In the genomic region with DNA sequence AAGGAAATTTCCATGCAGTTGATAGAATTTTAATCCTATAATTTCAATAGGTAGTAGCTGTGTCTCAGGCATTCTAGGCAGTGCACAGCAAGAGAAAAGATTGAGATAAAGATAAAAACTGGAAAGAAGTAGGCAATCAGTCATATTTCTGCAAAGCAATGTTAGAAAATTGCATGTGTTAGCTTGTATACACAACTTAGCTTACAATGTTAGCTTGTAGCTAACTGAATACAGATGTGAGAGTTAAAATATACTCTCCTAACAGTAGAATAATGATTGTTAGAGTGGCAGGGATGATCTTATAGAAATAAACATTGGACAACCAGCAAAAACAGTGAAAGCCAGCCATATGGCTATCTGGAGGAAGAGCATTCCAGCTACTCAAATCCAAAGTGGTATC, we compare ENCODE assay signal across 20 cellular contexts. TPM values are rescaled to one million over a fixed set of nuclear protein-coding genes. Genes with fewer than 3 reads are reported as not detected.
A peak's percentile ranks its signal among the peaks of the same experiment; 100 is the strongest.
DNase-seq lines count a peak whose midpoint lies in the region; ATAC-seq and TF ChIP-seq lines count a peak whose summit lies in the region.
"Had no signal": no experiment of that assay in that cellular context is flagged by ENCODE, and none has a peak within 500 bp of the region (broad histone marks: within the 10 kb centered on the region; RNA-seq: fewer than 3 reads in every experiment).

No MANE protein-coding gene starts in this region.

- H3K9me3 ChIP-seq in CD4-positive, alpha-beta memory T cell (ENCODE audit: control insufficient read depth in 1 of 2, low read length in 2 of 2) = no peaks in the 10 kb centered on the region

- TF ChIP-seq CTCF in HL-60 (IDR thresholded peaks at IDR 0.05; ENCODE audit: insufficient read depth, low read length) (no peak), brain microvascular endothelial cell (IDR thresholded peaks at IDR 0.05; ENCODE audit: low read depth, low read length, missing control alignments) (no peak)

- peak overlapping the region; percentile 19 to 82 (median 72) for H3K4me3 Mint-ChIP-seq in CD4-positive, alpha-beta memory T cell
- H3K4me3 Mint-ChIP-seq in activated CD8-positive, alpha-beta T cell treated with anti-CD3 and anti-CD28 coated beads, Interleukin-2, amount 10 ng/mL, durations not matched to agents 7 days and 5 days = no peak overlapping the region
- H3K4me3 Mint-ChIP-seq in memory B cell = no peak overlapping the region
- H3K4me3 Mint-ChIP-seq: GM23338, WTC11 had no signal

- intact Hi-C loops in CD4-positive, alpha-beta memory T cell (cut with micrococcal nuclease) = no loop called here

- H3K36me3 ChIP-seq in CD4-positive, alpha-beta memory T cell (ENCODE audit: insufficient read depth, low read length) = peaks cover 16% of the 10 kb centered on the region
- H3K36me3 ChIP-seq in brain microvascular endothelial cell (replicated peaks) = no peaks in the 10 kb centered on the region

- peaks cover 74 to 93% (median 83%) of the 10 kb centered on the region in 4 donors for H3K4me1 Mint-ChIP-seq in CD4-positive, alpha-beta memory T cell
- peaks cover 82% of the 10 kb centered on the region for H3K4me1 Mint-ChIP-seq in activated CD8-positive, alpha-beta T cell treated with anti-CD3 and anti-CD28 coated beads, Interleukin-2, amount 10 ng/mL, durations not matched to agents 7 days and 5 days (ENCODE audit: low read depth)
- H3K4me1 Mint-ChIP-seq in memory B cell = peaks cover 60% of the 10 kb centered on the region

- H3K27me3 ChIP-seq in CD4-positive, alpha-beta memory T cell (ENCODE audit: insufficient read depth, low read length) = no peaks in the 10 kb centered on the region
- H3K27me3 ChIP-seq in HL-60 (ENCODE audit: insufficient read depth, poor library complexity, severe bottlenecking) (no peaks in the 10 kb centered on the region), brain microvascular endothelial cell (replicated peaks) (no peaks in the 10 kb centered on the region)
- H3K27me3 ChIP-seq: BLaER1 treated with 17β-estradiol and CSF1 and Interleukin-3, amounts not matched to agents 10 nM and 100 nM had no signal

- POLR2A ChIA-PET in CD4-positive, alpha-beta memory T cell (lab: Charles Lee; ENCODE audit: partially characterized antibody) = interaction anchor here (0.6 to 22.8 kb wide), 15 partner anchors 9 to 145 kb away, joined by 3 to 449 read pairs (median 4); a partner anchor contains a TSS
- POLR2A ChIA-PET in activated CD8-positive, alpha-beta T cell treated with anti-CD3 and anti-CD28 coated beads, Interleukin-2, amount 10 ng/mL, durations not matched to agents 7 days and 5 days (lab: Charles Lee) = interaction anchor here (0.7 to 4.5 kb wide), 6 partner anchors 9 to 509 kb away, joined by 3 to 27 read pairs (median 4); no protein-coding TSS in a partner anchor

- no peak for ATAC-seq in activated CD8-positive, alpha-beta T cell treated with anti-CD3 and anti-CD28 coated beads, Interleukin-2, amount 10 ng/mL, durations not matched to agents 7 days and 5 days
- ATAC-seq in memory B cell (ENCODE audit: low read depth) = no peak
- ATAC-seq: GM23338, WTC11 had no signal

- peak overlapping the region; percentile 96 to 99 (median 97) for H3K27ac Mint-ChIP-seq in CD4-positive, alpha-beta memory T cell
- H3K27ac Mint-ChIP-seq in activated CD8-positive, alpha-beta T cell treated with anti-CD3 and anti-CD28 coated beads, Interleukin-2, amount 10 ng/mL, durations not matched to agents 7 days and 5 days = peak overlapping the region; percentile 80
- H3K27ac Mint-ChIP-seq in memory B cell = peak overlapping the region; percentile 72
- H3K27ac Mint-ChIP-seq: WTC11 had no signal

- CTCF ChIA-PET in CD4-positive, alpha-beta memory T cell (lab: Charles Lee; ENCODE audit: partially characterized antibody) = interaction anchor here (1.0 to 3.4 kb wide), 10 partner anchors 8 to 57 kb away, joined by 3 to 17 read pairs (median 6); no protein-coding TSS in a partner anchor
- CTCF ChIA-PET in activated CD8-positive, alpha-beta T cell treated with anti-CD3 and anti-CD28 coated beads, Interleukin-2, amount 10 ng/mL, durations not matched to agents 7 days and 5 days (lab: Charles Lee) = interaction anchor here (0.7 to 2.4 kb wide), 12 partner anchors 12 to 465 kb away, joined by 3 to 8 read pairs (median 4); no protein-coding TSS in a partner anchor

- peaks cover 50 to 66% of the 10 kb centered on the region in 2 donors for H3K36me3 Mint-ChIP-seq in CD4-positive, alpha-beta memory T cell
- H3K36me3 Mint-ChIP-seq in activated CD8-positive, alpha-beta T cell treated with anti-CD3 and anti-CD28 coated beads, Interleukin-2, amount 10 ng/mL, durations not matched to agents 7 days and 5 days (ENCODE audit: low read depth) = peaks cover 81% of the 10 kb centered on the region
- H3K36me3 Mint-ChIP-seq in memory B cell = peaks cover 33% of the 10 kb centered on the region
- H3K36me3 Mint-ChIP-seq: WTC11 had no signal

- in situ Hi-C loops in brain microvascular endothelial cell (cut with HindIII; ENCODE audit: low pct_ligation_motif_present, low sequenced_read_pairs) = no loop called here

- H3K27me3 Mint-ChIP-seq in CD4-positive, alpha-beta memory T cell = no peaks in the 10 kb centered on the region
- H3K27me3 Mint-ChIP-seq in activated CD8-positive, alpha-beta T cell treated with anti-CD3 and anti-CD28 coated beads, Interleukin-2, amount 10 ng/mL, durations not matched to agents 7 days and 5 days (ENCODE audit: low read depth) = no peaks in the 10 kb centered on the region
- no peaks in the 10 kb centered on the region for H3K27me3 Mint-ChIP-seq in memory B cell

- H3K9me3 Mint-ChIP-seq in CD4-positive, alpha-beta memory T cell = no peaks in the 10 kb centered on the region
- H3K9me3 Mint-ChIP-seq in activated CD8-positive, alpha-beta T cell treated with anti-CD3 and anti-CD28 coated beads, Interleukin-2, amount 10 ng/mL, durations not matched to agents 7 days and 5 days (ENCODE audit: insufficient read depth) = no peaks in the 10 kb centered on the region
- H3K9me3 Mint-ChIP-seq in memory B cell = peaks cover 1% of the 10 kb centered on the region
- H3K9me3 Mint-ChIP-seq: GM23338, WTC11 had no signal

- H3K4me3 ChIP-seq in CD4-positive, alpha-beta memory T cell (ENCODE audit: low read length in 2 of 2) = peak overlapping the region in 1 of 2 donors; percentile 11
- H3K4me3 ChIP-seq in HL-60 (replicated peaks; ENCODE audit: insufficient read depth, low read length) (no peak overlapping the region), brain microvascular endothelial cell (ENCODE audit: low read depth, low read length) (no peak overlapping the region)
- H3K4me3 ChIP-seq: BLaER1 treated with 17β-estradiol and CSF1 and Interleukin-3, amounts not matched to agents 10 nM and 100 nM; GM23338 had no signal

- peaks cover 98% of the 10 kb centered on the region for H3K4me1 ChIP-seq in CD4-positive, alpha-beta memory T cell (ENCODE audit: insufficient read depth, low read length)

- no peak for DNase-seq in CD4-positive, alpha-beta memory T cell
- DNase-seq in HL-60 (ENCODE audit: low read depth in 1 of 2, low spot score in 1 of 2) (no peak), memory B cell (ENCODE audit: low spot score in 2 of 2) (no peak), 8988T (no peak), brain microvascular endothelial cell (no peak), NOMO-1 (lab: John Stamatoyannopoulos, UW; ENCODE audit: unreplicated experiment in 2 of 2) (no peak), NCI-H1436 treated with DMSO at 0.1 percent for 48 hours (lab: John Stamatoyannopoulos, UW) (no peak)
- DNase-seq in activated CD8-positive, alpha-beta T cell treated with anti-CD3 and anti-CD28 coated beads, Interleukin-2, amount 10 ng/mL, durations not matched to agents 7 days and 5 days = no peak
- DNase-seq: activated effector memory CD4-positive, alpha-beta T cell treated with Interleukin-2 at 50 U/mL for 16 hours; central memory CD4-positive, alpha-beta T cell; erythroblast; GDM1; NCI-H2081; NCI-H748 treated with DMSO at 0.1 percent for 48 hours; SHP77 treated with DMSO at 0.1 percent for 48 hours; stimulated activated CD4-positive, alpha-beta T cell treated with anti-CD3 and anti-CD28 coated beads, Interleukin-4, amount 100 ng/mL, for 24 hours; stimulated activated naive CD4-positive, alpha-beta T cell had no signal

- peak overlapping the region; percentile 61 for H3K27ac ChIP-seq in CD4-positive, alpha-beta memory T cell (ENCODE audit: low read depth, low read length)
- H3K27ac ChIP-seq in HL-60 (replicated peaks) (peak overlapping the region; percentile 56; the same call in 1 of the 2 replicates), brain microvascular endothelial cell (no peak overlapping the region)

RNA-seq across cellular contexts. Expression of a gene that starts 29.0 kb away (rescaled TPM):
- 100 to 1,000 TPM; 974 to 987 TPM for total RNA-seq in CD4-positive, alpha-beta memory T cell
- polyA plus RNA-seq in CD4-positive, alpha-beta memory T cell = 1,000 to 10,000 TPM in 1 of 2 donors, 100 to 1,000 TPM in 1; 915 to 1,019 TPM
- 100 to 1,000 TPM; 604 to 619 TPM for total RNA-seq in activated CD8-positive, alpha-beta T cell treated with anti-CD3 and anti-CD28 coated beads, Interleukin-2, amount 10 ng/mL, durations not matched to agents 7 days and 5 days

Comparison
In these comparisons a context has a peak if more than half of its experiments do, and no peak if none do; other contexts are left out.
1. H3K4me3 Mint-ChIP-seq: peak in CD4-positive, alpha-beta memory T cell (8 of 8); none in activated CD8-positive, alpha-beta T cell treated with anti-CD3 and anti-CD28 coated beads, Interleukin-2, amount 10 ng/mL, durations not matched to agents 7 days and 5 days (single experiment) and memory B cell (single experiment).
2. Peak in every context shown above with its lines, with median percentiles within 50 percentile points of each other: H3K27ac Mint-ChIP-seq.